15 cellular contexts compared by ENCODE assay signal in the genomic region with DNA sequence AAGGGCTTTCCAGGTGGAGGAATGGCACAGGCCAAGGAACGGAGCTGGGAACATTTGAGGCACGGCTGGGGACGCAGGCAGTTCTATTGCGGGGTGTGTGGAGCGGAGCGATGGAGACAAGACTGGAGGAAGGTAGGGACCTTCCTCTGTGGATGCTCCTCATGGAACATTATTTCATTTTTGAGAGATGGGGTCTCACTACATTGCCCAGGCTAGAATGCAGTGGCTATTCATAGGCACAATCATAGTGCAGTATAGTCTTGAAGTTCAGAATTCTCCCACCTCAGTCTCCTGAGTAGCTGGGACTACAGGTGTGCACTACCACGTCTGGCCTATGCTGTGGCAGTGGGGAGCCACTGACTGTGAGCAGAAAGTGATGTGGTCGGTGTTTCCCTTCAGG. TPM values are rescaled to one million over a fixed set of nuclear protein-coding genes. Genes with fewer than 3 reads are reported as not detected.
DNase-seq lines count a peak whose midpoint lies in the region; ATAC-seq and TF ChIP-seq lines count a peak whose summit lies in the region.
"Had no signal": no experiment of that assay in that cellular context is flagged by ENCODE, and none has a peak within 500 bp of the region (broad histone marks: within the 10 kb centered on the region; RNA-seq: fewer than 3 reads in every experiment).

No MANE protein-coding gene starts in this region.

- POLR2A ChIA-PET in SK-N-SH (lab: Yijun Ruan, JAX) = no interaction called here
- POLR2A ChIA-PET in Panc1 (lab: Charles Lee) = no interaction called here

- TF ChIP-seq CTCF in SK-N-SH (IDR thresholded peaks at IDR 0.05) (no peak), Panc1 (IDR thresholded peaks at IDR 0.05) (no peak), mucosa of descending colon (IDR thresholded peaks at IDR 0.05) (no peak), spleen (IDR thresholded peaks at IDR 0.05 in 8 of 11, conservative IDR thresholded peaks at IDR 0.05 in 3 of 11) (no peak)

- TF ChIP-seq EP300 in SK-N-SH (IDR thresholded peaks at IDR 0.05; ENCODE audit: borderline replicate concordance in 1 of 2, low read depth in 1 of 2, low read length in 1 of 2) = no peak

- TF ChIP-seq RAD21 in SK-N-SH (IDR thresholded peaks at IDR 0.05; ENCODE audit: low read length) = no peak

- no peaks in the 10 kb centered on the region for H3K36me3 ChIP-seq in SK-N-SH (replicated peaks in 1 of 2; ENCODE audit: control insufficient read depth in 1 of 2, insufficient read depth in 2 of 2, low read length in 1 of 2)
- no peaks in the 10 kb centered on the region for H3K36me3 ChIP-seq in Panc1 (ENCODE audit: control insufficient read depth, insufficient read depth, low read length)
- H3K36me3 ChIP-seq in mucosa of descending colon (ENCODE audit: low read depth) = no peaks in the 10 kb centered on the region
- no peaks in the 10 kb centered on the region for H3K36me3 ChIP-seq in spleen
- no peaks in the 10 kb centered on the region for H3K36me3 ChIP-seq in MG63

- H3K4me1 ChIP-seq in SK-N-SH (ENCODE audit: control insufficient read depth in 1 of 2, insufficient read depth in 2 of 2, low read depth in 1 of 2, low read length in 1 of 2) = no peaks in the 10 kb centered on the region
- H3K4me1 ChIP-seq in Panc1 (ENCODE audit: control insufficient read depth, insufficient read depth, low read length) = no peaks in the 10 kb centered on the region
- H3K4me1 ChIP-seq in mucosa of descending colon (ENCODE audit: low read depth) = no peaks in the 10 kb centered on the region
- no peaks in the 10 kb centered on the region for H3K4me1 ChIP-seq in spleen

- H3K79me2 ChIP-seq in SK-N-SH (ENCODE audit: insufficient read depth) = no peaks in the 10 kb centered on the region

- peak overlapping the region; percentile 70; the same call in 1 of the 2 replicates for H2AFZ ChIP-seq in SK-N-SH (ENCODE audit: low read depth)

- no peak overlapping the region for H3K9ac ChIP-seq in SK-N-SH

- ATAC-seq in SK-N-SH treated with all-trans-retinoic acid at 6 μM for 48 hours (no peak), Panc1 (0 out of 2 replicates have a peak, but pooled peaks have one; percentile 55), mucosa of descending colon (peak; percentile 15), GM18505 (IDR thresholded peaks at IDR 0.05; ENCODE audit: unreplicated experiment) (no peak)
- ATAC-seq: CD8-positive, alpha-beta T cell had no signal

- H3K9me3 ChIP-seq in SK-N-SH (no peaks in the 10 kb centered on the region), Panc1 (ENCODE audit: control insufficient read depth, insufficient read depth, low read depth, low read length) (no peaks in the 10 kb centered on the region), mucosa of descending colon (no peaks in the 10 kb centered on the region), spleen (peaks cover 0 to 3% (median 0%) of the 10 kb centered on the region in 8 donors), MG63 (no peaks in the 10 kb centered on the region)

- DNase-seq in SK-N-SH (no peak), Panc1 (ENCODE audit: low read depth, low spot score) (no peak), mucosa of descending colon (no peak), spleen (no peak), MG63 (no peak), HuH-7.5 (ENCODE audit: low spot score) (no peak)
- DNase-seq: CD8-positive, alpha-beta T cell; COR-L47; DMS153; DMS79 treated with DMSO at 0.1 percent for 48 hours; HCEC 1CT; KG1 had no signal

- no peak overlapping the region for H3K27ac ChIP-seq in SK-N-SH (ENCODE audit: low read depth in 2 of 2, low read length in 1 of 2)
- no peak overlapping the region for H3K27ac ChIP-seq in Panc1 (ENCODE audit: low read length)
- no peak overlapping the region for H3K27ac ChIP-seq in spleen
- H3K27ac ChIP-seq: 22Rv1 had no signal

- H3K4me2 ChIP-seq in SK-N-SH = no peak overlapping the region

- intact Hi-C loops in Panc1 (cut with micrococcal nuclease; ENCODE audit: unreplicated experiment) (no loop called here), mucosa of descending colon (cut with DNase I, micrococcal nuclease) (loop anchor here in 1 of 2 donors (10.0 kb wide), 1 partner anchor 298 kb away; a partner anchor contains a TSS), spleen (cut with DNase I; ENCODE audit: low total_unique reads) (no loop called here)

- H3K4me3 ChIP-seq in SK-N-SH (ENCODE audit: low read depth in 2 of 2, low read length in 1 of 2) = no peak overlapping the region
- no peak overlapping the region for H3K4me3 ChIP-seq in Panc1 (ENCODE audit: low read depth in 2 of 2, low read length in 2 of 2)
- no peak overlapping the region for H3K4me3 ChIP-seq in mucosa of descending colon
- no peak overlapping the region for H3K4me3 ChIP-seq in spleen
- no peak overlapping the region for H3K4me3 ChIP-seq in MG63

- no peaks in the 10 kb centered on the region for H3K9me2 ChIP-seq in SK-N-SH

- TF ChIP-seq POLR2A in spleen (IDR thresholded peaks at IDR 0.05) (no peak), GM18505 (IDR thresholded peaks at IDR 0.05; ENCODE audit: borderline replicate concordance, extremely low read depth, insufficient read depth, insufficient read length) (no peak)

- in situ Hi-C loops in Panc1 (cut with HindIII; ENCODE audit: low pct_unique_long_range_greater_than_20kb, low sequenced_read_pairs) = no loop called here

- no peaks in the 10 kb centered on the region for H3F3A ChIP-seq in SK-N-SH (replicated peaks; ENCODE audit: insufficient read depth)

- 95% methylated on average over 8 of the region's 8 CpGs for WGBS in SK-N-SH (ENCODE audit: low lambda C conversion rate)
- WGBS in spleen, 5 donors = 87 to 95% (median 89%) methylated on average over 7 to 8 of the region's 8 CpGs

- no peaks in the 10 kb centered on the region for H3K27me3 ChIP-seq in SK-N-SH (ENCODE audit: insufficient read depth)
- 0 out of 2 replicates have a peak, but pooled peaks cover 2% of the 10 kb centered on the region for H3K27me3 ChIP-seq in Panc1 (ENCODE audit: control insufficient read depth, insufficient read depth, low read length)
- peaks cover 0 to 24% (median 0%) of the 10 kb centered on the region in 7 donors for H3K27me3 ChIP-seq in spleen (replicated peaks in 1 of 7)
- H3K27me3 ChIP-seq in MG63 = no peaks in the 10 kb centered on the region

- CTCF ChIA-PET in SK-N-SH (lab: Yijun Ruan, JAX) (interaction anchor here (1.3 to 2.3 kb wide), 2 partner anchors 17 to 41 kb away, joined by 3 to 10 read pairs; a partner anchor contains a TSS), Panc1 (lab: Charles Lee) (no interaction called here)

- no TSS peak for BruUV-seq in Panc1 (replicated peaks; lab: Mats Ljungman, UMichigan)

- no peaks in the 10 kb centered on the region for H4K20me1 ChIP-seq in SK-N-SH (ENCODE audit: insufficient read depth)

TF ChIP-seq in SK-N-SH, 30 proteins besides CTCF, POLR2A, EP300 and RAD21 (continues in another document):
- TF ChIP-seq TCF12 (IDR thresholded peaks at IDR 0.05) (no peak), GATA2 (CRISPR knock-in tag; IDR thresholded peaks at IDR 0.05) (no peak), RCOR1 (IDR thresholded peaks at IDR 0.05; ENCODE audit: low read length) (no peak), ELF1 (IDR thresholded peaks at IDR 0.05) (no peak), FOSL2 (IDR thresholded peaks at IDR 0.05; ENCODE audit: borderline replicate concordance, low read depth) (no peak), MEF2A (IDR thresholded peaks at IDR 0.05; ENCODE audit: borderline replicate concordance, low read depth) (no peak), RFX5 (IDR thresholded peaks at IDR 0.05; ENCODE audit: low read length) (no peak), SMC3 (IDR thresholded peaks at IDR 0.05; ENCODE audit: low read depth, low read length) (no peak), FOXJ3 (CRISPR knock-in tag; IDR thresholded peaks at IDR 0.05) (no peak), TAF1 (IDR thresholded peaks at IDR 0.05; ENCODE audit: borderline replicate concordance, low read depth, low read length) (no peak), TEAD4 (IDR thresholded peaks at IDR 0.05; ENCODE audit: borderline replicate concordance, insufficient read depth) (no peak), SIN3A (IDR thresholded peaks at IDR 0.05; ENCODE audit: borderline replicate concordance, low read depth, low read length) (no peak), RXRA (IDR thresholded peaks at IDR 0.05; ENCODE audit: borderline replicate concordance, low read depth) (no peak)

TF ChIP-seq in SK-N-SH treated with all-trans-retinoic acid at 6 μM for 48 hours, 23 proteins besides CTCF, POLR2A, EP300 and RAD21:
- TF ChIP-seq RARB (CRISPR knock-in tag; IDR thresholded peaks at IDR 0.05) (no peak), ZNF70 (CRISPR knock-in tag; IDR thresholded peaks at IDR 0.05) (no peak), ZFP3 (CRISPR knock-in tag; IDR thresholded peaks at IDR 0.05) (no peak), ISL1 (CRISPR knock-in tag; IDR thresholded peaks at IDR 0.05) (no peak)
- TF ChIP-seq, protein P1, sequence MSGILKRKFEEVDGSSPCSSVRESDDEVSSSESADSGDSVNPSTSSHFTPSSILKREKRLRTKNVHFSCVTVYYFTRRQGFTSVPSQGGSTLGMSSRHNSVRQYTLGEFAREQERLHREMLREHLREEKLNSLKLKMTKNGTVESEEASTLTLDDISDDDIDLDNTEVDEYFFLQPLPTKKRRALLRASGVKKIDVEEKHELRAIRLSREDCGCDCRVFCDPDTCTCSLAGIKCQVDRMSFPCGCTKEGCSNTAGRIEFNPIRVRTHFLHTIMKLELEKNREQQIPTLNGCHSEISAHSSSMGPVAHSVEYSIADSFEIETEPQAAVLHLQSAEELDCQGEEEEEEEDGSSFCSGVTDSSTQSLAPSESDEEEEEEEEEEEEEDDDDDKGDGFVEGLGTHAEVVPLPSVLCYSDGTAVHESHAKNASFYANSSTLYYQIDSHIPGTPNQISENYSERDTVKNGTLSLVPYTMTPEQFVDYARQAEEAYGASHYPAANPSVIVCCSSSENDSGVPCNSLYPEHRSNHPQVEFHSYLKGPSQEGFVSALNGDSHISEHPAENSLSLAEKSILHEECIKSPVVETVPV (CRISPR knock-in tag; IDR thresholded peaks at IDR 0.05) = no peak

RNA-seq across cellular contexts. Expression of a gene that starts 41.0 kb away (rescaled TPM):
- polyA plus RNA-seq in SK-N-SH (2012; rRNA removed) (6.9 and 7.2 TPM in 2 replicates), spleen (under 1 TPM; 0.30 to 0.86 (median 0.52) TPM)
- polyA plus RNA-seq in SK-N-SH (2012; cell fraction: cytosol; rRNA removed) = 2.2 and 3.3 TPM in 2 replicates
- polyA plus RNA-seq in SK-N-SH (2012; cell fraction: nucleus; rRNA removed) = 18.0 and 20.4 TPM in 2 replicates
- total RNA-seq in Panc1 (2021; ENCODE audit: unreplicated experiment) (1.9 TPM), mucosa of descending colon (100 to 1,000 TPM in 1 of 3 donors, 10 to 100 TPM in 2; 54.7 to 122 (median 62.2) TPM), spleen (1 to 10 TPM; 1.5 to 3.2 (median 2.5) TPM)
- 1.6 TPM for polyA plus RNA-seq in Panc1 (2012; ENCODE audit: insufficient read length)
- total RNA-seq in MG63 (2014; rRNA removed; shearing (Covaris generic); ENCODE audit: low replicate concordance) = 1.4 and 2.5 TPM in 2 replicates

Comparison
In these comparisons a context has a peak if more than half of its experiments do, and no peak if none do; other contexts are left out.
1. ATAC-seq: peak in Panc1 (single experiment) and mucosa of descending colon (single experiment); none in SK-N-SH treated with all-trans-retinoic acid at 6 μM for 48 hours (single experiment) and GM18505 (single experiment).
2. RNA of a gene that starts 41.0 kb away (total RNA-seq): 54.7 to 122 TPM in mucosa of descending colon; 1.5 to 3.2 TPM in spleen, 1.9 TPM in Panc1 (single experiment) and 1.4 to 2.5 TPM in MG63; every median in the first group is over 10 times any median in the second.